Comparison of ENCODE assay signal across 23 cellular contexts in the genomic region with DNA sequence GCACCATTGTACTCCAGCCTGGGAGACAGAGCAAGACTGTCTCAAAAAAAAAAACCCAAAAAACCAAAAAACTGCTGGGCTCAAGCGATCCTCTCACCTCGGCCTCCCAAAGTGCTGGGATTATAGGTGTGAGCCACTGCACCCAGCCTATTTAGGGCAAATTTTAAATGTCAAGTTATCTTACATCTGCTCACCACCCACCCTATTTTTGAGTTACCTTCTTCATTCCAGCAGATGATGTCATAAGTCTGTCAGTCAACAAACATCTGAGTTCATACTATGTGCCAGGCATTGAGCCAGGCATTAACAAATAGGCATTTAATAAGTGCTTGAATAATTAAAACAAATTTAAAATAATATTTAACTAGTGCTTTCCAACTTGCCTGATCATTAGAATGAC. TPM values are rescaled to one million over a fixed set of nuclear protein-coding genes. Genes with fewer than 3 reads are reported as not detected.
DNase-seq lines count a peak whose midpoint lies in the region; ATAC-seq, FAIRE-seq and TF ChIP-seq lines count a peak whose summit lies in the region.
"Had no signal": no experiment of that assay in that cellular context is flagged by ENCODE, and none has a peak within 500 bp of the region (broad histone marks: within the 10 kb centered on the region; RNA-seq: fewer than 3 reads in every experiment).

No MANE protein-coding gene starts in this region.

- POLR2A ChIA-PET in A549 (lab: Yijun Ruan, JAX), result no interaction called here
- POLR2A ChIA-PET in CD4-positive, alpha-beta T cell (lab: Charles Lee), result interaction anchor here (0.7 to 3.8 kb wide), 3 partner anchors 8 to 22 kb away, joined by 3 to 49 read pairs (median 3); partner anchors contain the start of gene BATF

- no peak for DNase-seq in A549 (ENCODE audit: low read depth in 1 of 2, low spot score in 1 of 2)
- DNase-seq in CD4-positive, alpha-beta T cell, result no peak
- DNase-seq in activated T-cell treated with anti-CD3 and anti-CD28 coated beads, Interleukin-2, amount 50 U/mL, for 72 hours, result peak in 1 of 2 donors; percentile 15
- DNase-seq in immature natural killer cell, result no peak
- DNase-seq in hippocampal formation (lab: John Stamatoyannopoulos, UW), result no peak
- no peak for DNase-seq in SIG-M5 treated with dmso at 0.1 percent for 504 hours (lab: John Stamatoyannopoulos, UW; ENCODE audit: unreplicated experiment)
- DNase-seq in NCI-H1417 treated with DMSO at 0.1 percent for 48 hours (lab: John Stamatoyannopoulos, UW), result no peak
- no peak for DNase-seq in adrenal gland
- DNase-seq: BE2C; DMS153; foreskin fibroblast; H7; hypothalamus; IMR-90; midbrain; NCI-H2029 treated with DMSO at 0.1 percent for 48 hours; NCI-H510A; nucleus accumbens; sigmoid colon; stimulated activated CD4-positive, alpha-beta T cell treated with anti-CD3 and anti-CD28 coated beads, Interleukin-2, amount 100 ng/mL, for 48 hours; thyroid gland had no signal

- FAIRE-seq in A549 (lab: Jason Lieb, UNC), result no peak

- peaks cover 57% of the 10 kb centered on the region for H3K4me1 Mint-ChIP-seq in CD4-positive, alpha-beta T cell (ENCODE audit: low read depth)
- peaks cover 89% of the 10 kb centered on the region for H3K4me1 Mint-ChIP-seq in activated T-cell treated with anti-CD3 and anti-CD28 coated beads, Interleukin-2, amount 50 U/mL, for 72 hours (ENCODE audit: low read depth)
- H3K4me1 Mint-ChIP-seq in immature natural killer cell, result peaks cover 55 to 58% of the 10 kb centered on the region in 2 donors

- peak overlapping the region; percentile 31 for H3K4me3 Mint-ChIP-seq in CD4-positive, alpha-beta T cell
- peak overlapping the region; percentile 61 to 79 for H3K4me3 Mint-ChIP-seq in activated T-cell treated with anti-CD3 and anti-CD28 coated beads, Interleukin-2, amount 50 U/mL, for 72 hours
- H3K4me3 Mint-ChIP-seq in immature natural killer cell, result peak overlapping the region in 3 of 5 donors; percentile 42 to 72 (median 60)

- H3K4me3 ChIP-seq in A549 (no peak overlapping the region), adrenal gland (no peak overlapping the region)
- H3K4me3 ChIP-seq: ascending aorta, sigmoid colon, thyroid gland had no signal

- no peaks in the 10 kb centered on the region for H3K36me3 ChIP-seq in adrenal gland (replicated peaks in 1 of 2)
- H3K36me3 ChIP-seq: ascending aorta, BE2C, sigmoid colon, thyroid gland had no signal

- TF ChIP-seq POLR2A in A549 (IDR thresholded peaks at IDR 0.05; ENCODE audit: low read length) (no peak), adrenal gland (IDR thresholded peaks at IDR 0.05) (no peak)

- no peak for TF ChIP-seq EP300 in A549 (IDR thresholded peaks at IDR 0.05)

- TF ChIP-seq CTCF in A549 (IDR thresholded peaks at IDR 0.05) (no peak), adrenal gland (IDR thresholded peaks at IDR 0.05) (no peak)
- no peak for TF ChIP-seq CTCF in CD4-positive, alpha-beta T cell (IDR thresholded peaks at IDR 0.05)

- intact Hi-C loops in CD4-positive, alpha-beta T cell (cut with DNase I, micrococcal nuclease), result loop anchor here in 1 of 2 experiments (2.0 kb wide), 1 partner anchor 19 kb away; no protein-coding TSS in a partner anchor
- intact Hi-C loops in adrenal gland (cut with DNase I), result no loop called here

- CTCF ChIA-PET in A549 (lab: Yijun Ruan, JAX), result interaction anchor here (1.2 to 5.6 kb wide), 2 partner anchors 17 kb away, joined by 3 to 27 read pairs; no protein-coding TSS in a partner anchor
- CTCF ChIA-PET in CD4-positive, alpha-beta T cell (lab: Charles Lee), result interaction anchor here (0.7 to 1.9 kb wide), 5 partner anchors 17 to 1785 kb away, joined by 3 to 6 read pairs (median 4); no protein-coding TSS in a partner anchor

- no peaks in the 10 kb centered on the region for H3K9me3 ChIP-seq in A549
- H3K9me3 ChIP-seq in CD4-positive, alpha-beta T cell (ENCODE audit: control insufficient read depth, low read length), result no peaks in the 10 kb centered on the region
- no peaks in the 10 kb centered on the region for H3K9me3 ChIP-seq in adrenal gland (replicated peaks in 1 of 3)
- H3K9me3 ChIP-seq: ascending aorta, BE2C, sigmoid colon, thyroid gland had no signal

- no peaks in the 10 kb centered on the region for H3K27me3 ChIP-seq in CD4-positive, alpha-beta T cell (ENCODE audit: control insufficient read depth, insufficient read depth, low read length)
- no peaks in the 10 kb centered on the region for H3K27me3 ChIP-seq in adrenal gland
- H3K27me3 ChIP-seq: ascending aorta, BE2C, sigmoid colon, thyroid gland had no signal

- no peaks in the 10 kb centered on the region for H3K27me3 Mint-ChIP-seq in CD4-positive, alpha-beta T cell
- no peaks in the 10 kb centered on the region for H3K27me3 Mint-ChIP-seq in activated T-cell treated with anti-CD3 and anti-CD28 coated beads, Interleukin-2, amount 50 U/mL, for 72 hours (ENCODE audit: low read depth)
- peaks cover 0 to 2% (median 0%) of the 10 kb centered on the region in 3 donors for H3K27me3 Mint-ChIP-seq in immature natural killer cell (ENCODE audit: low read depth in 3 of 3)

- H3K27ac Mint-ChIP-seq in CD4-positive, alpha-beta T cell, result peak overlapping the region; percentile 97
- peak overlapping the region; percentile 94 for H3K27ac Mint-ChIP-seq in activated T-cell treated with anti-CD3 and anti-CD28 coated beads, Interleukin-2, amount 50 U/mL, for 72 hours
- H3K27ac Mint-ChIP-seq in immature natural killer cell, result peak overlapping the region; percentile 66 to 97 (median 94)

- H3K9me3 Mint-ChIP-seq in CD4-positive, alpha-beta T cell, result no peaks in the 10 kb centered on the region
- no peaks in the 10 kb centered on the region for H3K9me3 Mint-ChIP-seq in activated T-cell treated with anti-CD3 and anti-CD28 coated beads, Interleukin-2, amount 50 U/mL, for 72 hours
- H3K9me3 Mint-ChIP-seq in immature natural killer cell, result no peaks in the 10 kb centered on the region

- 70% methylated on average over 2 of the region's 2 CpGs for WGBS in A549 (ENCODE audit: missing lambda C conversion rate)
- WGBS in adrenal gland, 4 donors, result 80 to 94% (median 93%) methylated on average over 2 of the region's 2 CpGs

- peak overlapping the region; percentile 55 for H3K4me2 ChIP-seq in A549

- peaks cover 36% of the 10 kb centered on the region for H3K4me1 ChIP-seq in A549
- H3K4me1 ChIP-seq in adrenal gland (replicated peaks in 1 of 2), result peaks cover 10 to 16% of the 10 kb centered on the region in 2 donors
- H3K4me1 ChIP-seq: ascending aorta, BE2C had no signal

- H3K36me3 Mint-ChIP-seq in CD4-positive, alpha-beta T cell (ENCODE audit: low read depth), result peaks cover 39% of the 10 kb centered on the region
- peaks cover 19 to 33% of the 10 kb centered on the region in 2 donors for H3K36me3 Mint-ChIP-seq in activated T-cell treated with anti-CD3 and anti-CD28 coated beads, Interleukin-2, amount 50 U/mL, for 72 hours (ENCODE audit: insufficient read depth in 2 of 2)
- peaks cover 0 to 17% (median 0%) of the 10 kb centered on the region in 3 donors for H3K36me3 Mint-ChIP-seq in immature natural killer cell

- ATAC-seq in A549, result no peak
- no peak for ATAC-seq in CD4-positive, alpha-beta T cell (ENCODE audit: poor library complexity)
- no peak for ATAC-seq in activated T-cell treated with anti-CD3 and anti-CD28 coated beads, Interleukin-2, amount 50 U/mL, for 72 hours (replicated peaks in 1 of 2)

- H3K27ac ChIP-seq in A549 (peak overlapping the region; percentile 69 to 75), adrenal gland (no peak overlapping the region)
- peak overlapping the region; percentile 87 for H3K27ac ChIP-seq in CD4-positive, alpha-beta T cell (ENCODE audit: low read depth, low read length)
- H3K27ac ChIP-seq: ascending aorta had no signal

- no peak for TF ChIP-seq RAD21 in A549 (conservative IDR thresholded peaks at IDR 0.05 in 1 of 2, IDR thresholded peaks at IDR 0.05 in 1 of 2)

TF ChIP-seq in A549, 52 proteins besides CTCF, POLR2A, EP300 and RAD21 (continues in another document):
- TF ChIP-seq RCOR1 (IDR thresholded peaks at IDR 0.05; ENCODE audit: low read depth, low read length), result no peak
- TF ChIP-seq CBX8 (IDR thresholded peaks at IDR 0.05), result no peak
- no peak for TF ChIP-seq GATA3 (IDR thresholded peaks at IDR 0.05; ENCODE audit: borderline replicate concordance)
- no peak for TF ChIP-seq HOXA7 (CRISPR knock-in tag; IDR thresholded peaks at IDR 0.05)

RNA-seq across cellular contexts. Expression of gene BATF, which starts 21.5 kb away (rescaled TPM):
- polyA plus RNA-seq in A549 (2011; rRNA removed) (not detected in 2 replicates), A549 (2017; fragmentation: RNase III; extraction: RNeasy Plus Mini Kit Qiagen cat#74134 plus additional on column Dnase treatment) (not detected in 3 replicates), immature natural killer cell (10 to 100 TPM; 61.7 to 97.4 (median 95.6) TPM), adrenal gland (10 to 100 TPM in 1 of 3 donors, 1 to 10 TPM in 1, under 1 TPM in 1; 0.64 to 11.4 (median 7.2) TPM)
- polyA plus RNA-seq in A549 (2012; cell fraction: cytosol; rRNA removed), result 0.05 TPM in 1 of 2 replicates, not detected in the other
- polyA plus RNA-seq in A549 (2012; cell fraction: nucleus; rRNA removed), result not detected in 2 replicates
- polyA minus RNA-seq in A549 (2011; rRNA and poly(A)+ RNA removed), result not detected in 2 replicates
- total RNA-seq in CD4-positive, alpha-beta T cell, result 1 to 10 TPM; 6.7 to 7.8 TPM
- total RNA-seq in activated T-cell treated with anti-CD3 and anti-CD28 coated beads, Interleukin-2, amount 50 U/mL, for 72 hours, result 100 to 1,000 TPM; 171 to 185 TPM
- total RNA-seq in adrenal gland, result 1 to 10 TPM in 6 of 8 donors, under 1 TPM in 2; 0.95 to 4.7 (median 2.8) TPM
- total RNA-seq: ascending aorta, chondrocyte, H7, IMR-90 had no signal
- polyA plus RNA-seq: IMR-90 had no signal

RNA-seq across cellular contexts. Expression of gene FLVCR2, which starts 34.6 kb away (rescaled TPM):
- polyA plus RNA-seq in A549 (2011; rRNA removed) (3.8 and 4.7 TPM in 2 replicates), A549 (2017; fragmentation: RNase III; extraction: RNeasy Plus Mini Kit Qiagen cat#74134 plus additional on column Dnase treatment) (3.1 to 3.9 TPM (median 3.6 TPM) in 3 replicates), immature natural killer cell (1 to 10 TPM in 1 of 3 donors, under 1 TPM in 1, not detected in 1; 0.24 to 1.4 TPM), adrenal gland (10 to 100 TPM in 2 of 3 donors, 1 to 10 TPM in 1; 8.8 to 29.9 (median 13.0) TPM)
- 1.4 and 1.9 TPM in 2 replicates for polyA plus RNA-seq in A549 (2012; cell fraction: cytosol; rRNA removed)
- 2.8 and 3.2 TPM in 2 replicates for polyA plus RNA-seq in A549 (2012; cell fraction: nucleus; rRNA removed)
- 4.6 and 6.8 TPM in 2 replicates for polyA minus RNA-seq in A549 (2011; rRNA and poly(A)+ RNA removed)
- 1 to 10 TPM in 1 of 2 experiments, under 1 TPM in 1; 0.71 to 2.3 TPM for total RNA-seq in CD4-positive, alpha-beta T cell
- 10 to 100 TPM in 1 of 2 donors, 1 to 10 TPM in 1; 5.9 to 12.3 TPM for total RNA-seq in activated T-cell treated with anti-CD3 and anti-CD28 coated beads, Interleukin-2, amount 50 U/mL, for 72 hours
- 100 to 1,000 TPM in 1 of 8 donors, 10 to 100 TPM in 7; 18.0 to 428 (median 26.2) TPM for total RNA-seq in adrenal gland

Comparison
In these comparisons a context has a peak if more than half of its experiments do, and no peak if none do; other contexts are left out.
1. H3K27ac ChIP-seq: peak in A549 (2 of 2) and CD4-positive, alpha-beta T cell (single experiment); none in adrenal gland (0 of 5).
2. RNA of gene BATF, which starts 21.5 kb away (total RNA-seq): 171 to 185 TPM in activated T-cell treated with anti-CD3 and anti-CD28 coated beads, Interleukin-2, amount 50 U/mL, for 72 hours; 6.7 to 7.8 TPM in CD4-positive, alpha-beta T cell and 0.95 to 4.7 TPM in adrenal gland; every median in the first group is over 10 times any median in the second.
3. Peak in every context shown above with its lines, with median percentiles within 50 percentile points of each other: H3K27ac Mint-ChIP-seq and H3K4me3 Mint-ChIP-seq.